Comparison of ENCODE assay signal across 24 cellular contexts in genomic region chr17:70517808-70518207, GRCh38.
"Had no signal": no experiment of that assay in that cellular context is flagged by ENCODE, and none has a peak within 500 bp of the region (broad histone marks: within the 10 kb centered on the region; RNA-seq: fewer than 3 reads in every experiment).

No MANE protein-coding gene starts in this region.

- ATAC-seq: activated CD4-positive, alpha-beta T cell treated with anti-CD3 and anti-CD28 coated beads for 36 hours; activated CD8-positive, alpha-beta T cell treated with anti-CD3 and anti-CD28 coated beads, Interleukin-2, amount 10 ng/mL, durations not matched to agents 7 days and 5 days; activated naive CD4-positive, alpha-beta T cell treated with anti-CD3 and anti-CD28 coated beads, Interleukin-2, amount 50 U/mL, for 72 hours; activated T-cell treated with anti-CD3 and anti-CD28 coated beads, Interleukin-2, amount 50 U/mL, for 72 hours; gastroesophageal sphincter; sciatic nerve; stimulated activated naive CD8-positive, alpha-beta T cell treated with anti-CD3 and anti-CD28 coated beads, Interleukin-15, Interleukin-2, amounts not matched to agents 100 U/mL and 50 U/mL, for 24 hours had no signal

- H3K36me3 ChIP-seq: gastroesophageal sphincter, left ventricle myocardium inferior, transverse colon had no signal

- H3K4me3 ChIP-seq: gastroesophageal sphincter, left ventricle myocardium inferior, lung, skin epidermis, testis, transverse colon had no signal

- H3K27ac ChIP-seq: gastroesophageal sphincter, left ventricle myocardium inferior, skin epidermis, testis, transverse colon had no signal

- DNase-seq: activated CD4-positive, alpha-beta T cell treated with anti-CD3 and anti-CD28 coated beads for 36 hours; activated CD4-positive, CD25-positive, alpha-beta regulatory T cell; activated CD8-positive, alpha-beta T cell treated with anti-CD3 and anti-CD28 coated beads, Interleukin-2, amount 10 ng/mL, durations not matched to agents 7 days and 5 days; activated naive CD4-positive, alpha-beta T cell; activated T-cell treated with anti-CD3 and anti-CD28 coated beads for 4 hours; activated T-cell treated with anti-CD3 and anti-CD28 coated beads, Interleukin-2, amount 50 U/mL, for 72 hours; anterior cingulate cortex; dermis blood vessel endothelial cell; effector CD4-positive, alpha-beta T cell; erythroblast; hypothalamus; left ventricle myocardium inferior; retina; stimulated activated CD4-positive, alpha-beta T cell treated with anti-CD3 and anti-CD28 coated beads, Interleukin-12 subunit alpha, Interleukin-12 subunit beta, amount 100 ng/mL, for 4 hours; stimulated activated CD4-positive, alpha-beta T cell treated with anti-CD3 and anti-CD28 coated beads, Interleukin-4, amount 100 ng/mL, for 1 hour; stimulated activated naive CD8-positive, alpha-beta T cell treated with anti-CD3 and anti-CD28 coated beads, Interleukin-15, Interleukin-2, amounts not matched to agents 100 U/mL and 50 U/mL, for 24 hours; T-helper 1 cell; testis; transverse colon had no signal

- H3K4me1 ChIP-seq: gastroesophageal sphincter, testis, transverse colon had no signal

- H3K27me3 ChIP-seq: gastroesophageal sphincter, testis, transverse colon had no signal

- H3K9me3 ChIP-seq: gastroesophageal sphincter, left ventricle myocardium inferior, testis, transverse colon had no signal
